ENCODE assay signal across 29 cellular contexts in the genomic region with DNA sequence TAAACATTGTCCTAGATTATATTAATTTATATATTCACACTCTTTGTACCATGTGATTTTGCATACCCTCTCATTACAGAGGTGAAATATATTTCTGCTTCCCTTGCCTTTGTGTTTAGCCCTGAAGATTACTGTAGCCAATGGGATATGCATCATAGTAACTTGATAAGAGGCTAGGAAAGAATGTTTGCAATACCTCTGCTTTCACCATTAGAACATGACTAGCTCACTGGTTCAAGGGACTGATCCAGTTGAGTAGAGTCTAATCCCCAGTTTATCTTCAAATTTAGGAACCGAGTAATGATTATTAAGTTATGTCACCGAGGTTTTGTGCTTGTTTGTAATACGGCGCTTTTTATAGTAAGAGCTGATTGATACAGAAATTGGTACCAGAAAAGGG.
"Had no signal": no experiment of that assay in that cellular context is flagged by ENCODE, and none has a peak within 500 bp of the region (broad histone marks: within the 10 kb centered on the region; RNA-seq: fewer than 3 reads in every experiment).

No MANE protein-coding gene starts in this region.

- H3K4me1 ChIP-seq: adrenal gland, ascending aorta, esophagus muscularis mucosa had no signal

- DNase-seq: activated CD4-positive, alpha-beta memory T cell treated with anti-CD3 and anti-CD28 coated beads for 36 hours; activated CD4-positive, alpha-beta T cell treated with anti-CD3 and anti-CD28 coated beads for 36 hours; activated CD4-positive, alpha-beta T cell treated with anti-CD3 and anti-CD28 coated beads, Interleukin-2, amount 10 ng/mL, durations not matched to agents 24 days and 14 days; activated CD4-positive, CD25-positive, alpha-beta regulatory T cell; activated CD4-positive, CD25-positive, alpha-beta regulatory T cell treated with anti-CD3 and anti-CD28 coated beads, Interleukin-2, amount 50 U/mL, for 72 hours; activated CD8-positive, alpha-beta memory T cell treated with anti-CD3 and anti-CD28 coated beads, Interleukin-2, amount 10 ng/mL, durations not matched to agents 7 days and 5 days; activated CD8-positive, alpha-beta memory T cell treated with anti-CD3 and anti-CD28 coated beads, Interleukin-2, amount 50 U/mL, for 4 hours; activated CD8-positive, alpha-beta T cell treated with anti-CD3 and anti-CD28 coated beads, Interleukin-2, amount 10 ng/mL, durations not matched to agents 7 days and 5 days; activated effector memory CD4-positive, alpha-beta T cell treated with anti-CD3 and anti-CD28 coated beads, Interleukin-2, amount 50 U/mL, for 16 hours; activated naive CD4-positive, alpha-beta T cell treated with anti-CD3 and anti-CD28 coated beads for 36 hours; activated naive CD8-positive, alpha-beta T cell treated with anti-CD3 and anti-CD28 coated beads for 36 hours; activated naive CD8-positive, alpha-beta T cell treated with anti-CD3 and anti-CD28 coated beads, Interleukin-2, amount 50 U/mL, for 24 hours; activated T-cell treated with anti-CD3 and anti-CD28 coated beads, Interleukin-2, amount 50 U/mL, for 1 hour; activated T-cell treated with anti-CD3 and anti-CD28 coated beads, Interleukin-2, amount 50 U/mL, for 48 hours; adrenal gland; brain microvascular endothelial cell; cortex of kidney; dermis blood vessel endothelial cell; effector CD4-positive, alpha-beta T cell; effector memory CD8-positive, alpha-beta T cell; erythroblast; head of caudate nucleus; T-helper 2 cell had no signal

- H3K9me3 Mint-ChIP-seq: activated CD4-positive, alpha-beta memory T cell treated with anti-CD3 and anti-CD28 coated beads for 36 hours; activated CD4-positive, alpha-beta T cell treated with anti-CD3 and anti-CD28 coated beads, Interleukin-2, amount 10 ng/mL, durations not matched to agents 24 days and 14 days; activated naive CD4-positive, alpha-beta T cell treated with anti-CD3 and anti-CD28 coated beads for 36 hours; activated naive CD4-positive, alpha-beta T cell treated with anti-CD3 and anti-CD28 coated beads, Interleukin-2, amount 50 U/mL, for 24 hours; activated naive CD8-positive, alpha-beta T cell treated with anti-CD3 and anti-CD28 coated beads for 36 hours; activated naive CD8-positive, alpha-beta T cell treated with anti-CD3 and anti-CD28 coated beads, Interleukin-2, amount 50 U/mL, for 24 hours; activated T-helper 1 cell treated with anti-CD3 and anti-CD28 coated beads, Interleukin-12 subunit alpha, Interleukin-12 subunit beta, Interleukin-2, Interleukin-4 antibody, amounts not matched to agents 30 ng/mL and 10 ng/mL and 1 ng/mL, durations not matched to agents 14 hours and 24 hours and 36 hours; activated T-helper 2 cell treated with anti-CD3 and anti-CD28 coated beads, Interferon-gamma antibody, Interleukin-2, Interleukin-4, amounts not matched to agents 10 μg/mL and 5 μg/mL and 100 μg/mL, durations not matched to agents 14 hours and 24 hours and 36 hours; central memory CD8-positive, alpha-beta T cell; effector memory CD8-positive, alpha-beta T cell had no signal

- H3K27ac ChIP-seq: adrenal gland, ascending aorta, brain microvascular endothelial cell, esophagus muscularis mucosa had no signal

- H3K4me3 ChIP-seq: adrenal gland, ascending aorta, esophagus muscularis mucosa had no signal

- H3K4me1 Mint-ChIP-seq: activated CD4-positive, alpha-beta T cell treated with anti-CD3 and anti-CD28 coated beads for 36 hours; activated CD4-positive, alpha-beta T cell treated with anti-CD3 and anti-CD28 coated beads, Interleukin-2, amount 10 ng/mL, durations not matched to agents 24 days and 14 days; activated CD8-positive, alpha-beta memory T cell treated with anti-CD3 and anti-CD28 coated beads, Interleukin-2, amount 10 ng/mL, durations not matched to agents 7 days and 5 days; activated naive CD4-positive, alpha-beta T cell treated with anti-CD3 and anti-CD28 coated beads, Interleukin-2, amount 50 U/mL, for 24 hours; activated naive CD8-positive, alpha-beta T cell treated with anti-CD3 and anti-CD28 coated beads for 36 hours; activated naive CD8-positive, alpha-beta T cell treated with anti-CD3 and anti-CD28 coated beads, Interleukin-2, amount 50 U/mL, for 24 hours; central memory CD8-positive, alpha-beta T cell had no signal

- H3K9me3 ChIP-seq: ascending aorta, esophagus muscularis mucosa had no signal

- H3K27me3 ChIP-seq: adrenal gland, ascending aorta, brain microvascular endothelial cell, esophagus muscularis mucosa had no signal

- ATAC-seq: activated CD4-positive, alpha-beta T cell treated with anti-CD3 and anti-CD28 coated beads for 36 hours; activated CD8-positive, alpha-beta memory T cell treated with anti-CD3 and anti-CD28 coated beads, Interleukin-2, amount 10 ng/mL, durations not matched to agents 7 days and 5 days; activated CD8-positive, alpha-beta T cell treated with anti-CD3 and anti-CD28 coated beads, Interleukin-2, amount 10 ng/mL, durations not matched to agents 7 days and 5 days; activated naive CD8-positive, alpha-beta T cell treated with anti-CD3 and anti-CD28 coated beads, Interleukin-2, amount 50 U/mL, for 24 hours; effector memory CD8-positive, alpha-beta T cell had no signal

- H3K27me3 Mint-ChIP-seq: activated CD8-positive, alpha-beta memory T cell treated with anti-CD3 and anti-CD28 coated beads, Interleukin-2, amount 10 ng/mL, durations not matched to agents 7 days and 5 days; activated naive CD8-positive, alpha-beta T cell treated with anti-CD3 and anti-CD28 coated beads, Interleukin-2, amount 50 U/mL, for 24 hours had no signal

- H3K4me3 Mint-ChIP-seq: activated CD4-positive, alpha-beta memory T cell treated with anti-CD3 and anti-CD28 coated beads for 36 hours; activated CD4-positive, alpha-beta T cell treated with anti-CD3 and anti-CD28 coated beads for 36 hours; activated CD4-positive, alpha-beta T cell treated with anti-CD3 and anti-CD28 coated beads, Interleukin-2, amount 10 ng/mL, durations not matched to agents 24 days and 14 days; activated CD8-positive, alpha-beta memory T cell treated with anti-CD3 and anti-CD28 coated beads, Interleukin-2, amount 10 ng/mL, durations not matched to agents 7 days and 5 days; activated CD8-positive, alpha-beta T cell treated with anti-CD3 and anti-CD28 coated beads, Interleukin-2, amount 10 ng/mL, durations not matched to agents 7 days and 5 days; activated naive CD4-positive, alpha-beta T cell treated with anti-CD3 and anti-CD28 coated beads for 36 hours; activated naive CD4-positive, alpha-beta T cell treated with anti-CD3 and anti-CD28 coated beads, Interleukin-2, amount 50 U/mL, for 24 hours; activated naive CD8-positive, alpha-beta T cell treated with anti-CD3 and anti-CD28 coated beads for 36 hours; activated naive CD8-positive, alpha-beta T cell treated with anti-CD3 and anti-CD28 coated beads, Interleukin-2, amount 50 U/mL, for 24 hours; activated T-helper 1 cell treated with anti-CD3 and anti-CD28 coated beads, Interleukin-12 subunit alpha, Interleukin-12 subunit beta, Interleukin-2, Interleukin-4 antibody, amounts not matched to agents 30 ng/mL and 10 ng/mL and 1 ng/mL, durations not matched to agents 14 hours and 24 hours and 36 hours; central memory CD8-positive, alpha-beta T cell; effector memory CD8-positive, alpha-beta T cell had no signal

- H3K36me3 Mint-ChIP-seq: activated CD4-positive, alpha-beta memory T cell treated with anti-CD3 and anti-CD28 coated beads for 36 hours; activated CD8-positive, alpha-beta memory T cell treated with anti-CD3 and anti-CD28 coated beads, Interleukin-2, amount 10 ng/mL, durations not matched to agents 7 days and 5 days; activated naive CD4-positive, alpha-beta T cell treated with anti-CD3 and anti-CD28 coated beads, Interleukin-2, amount 50 U/mL, for 24 hours; activated naive CD8-positive, alpha-beta T cell treated with anti-CD3 and anti-CD28 coated beads for 36 hours had no signal

- H3K36me3 ChIP-seq: adrenal gland, ascending aorta, brain microvascular endothelial cell, esophagus muscularis mucosa had no signal

- H3K27ac Mint-ChIP-seq: activated CD4-positive, alpha-beta memory T cell treated with anti-CD3 and anti-CD28 coated beads for 36 hours; activated CD4-positive, alpha-beta T cell treated with anti-CD3 and anti-CD28 coated beads for 36 hours; activated CD4-positive, alpha-beta T cell treated with anti-CD3 and anti-CD28 coated beads, Interleukin-2, amount 10 ng/mL, durations not matched to agents 24 days and 14 days; activated CD8-positive, alpha-beta memory T cell treated with anti-CD3 and anti-CD28 coated beads, Interleukin-2, amount 10 ng/mL, durations not matched to agents 7 days and 5 days; activated CD8-positive, alpha-beta T cell treated with anti-CD3 and anti-CD28 coated beads, Interleukin-2, amount 10 ng/mL, durations not matched to agents 7 days and 5 days; activated naive CD4-positive, alpha-beta T cell treated with anti-CD3 and anti-CD28 coated beads for 36 hours; activated naive CD4-positive, alpha-beta T cell treated with anti-CD3 and anti-CD28 coated beads, Interleukin-2, amount 50 U/mL, for 24 hours; activated naive CD8-positive, alpha-beta T cell treated with anti-CD3 and anti-CD28 coated beads for 36 hours; activated naive CD8-positive, alpha-beta T cell treated with anti-CD3 and anti-CD28 coated beads, Interleukin-2, amount 50 U/mL, for 24 hours; activated T-helper 1 cell treated with anti-CD3 and anti-CD28 coated beads, Interleukin-12 subunit alpha, Interleukin-12 subunit beta, Interleukin-2, Interleukin-4 antibody, amounts not matched to agents 30 ng/mL and 10 ng/mL and 1 ng/mL, durations not matched to agents 14 hours and 24 hours and 36 hours; activated T-helper 2 cell treated with anti-CD3 and anti-CD28 coated beads, Interferon-gamma antibody, Interleukin-2, Interleukin-4, amounts not matched to agents 10 μg/mL and 5 μg/mL and 100 μg/mL, durations not matched to agents 14 hours and 24 hours and 36 hours; effector memory CD8-positive, alpha-beta T cell had no signal
